ENCODE assay signal across 8 cellular contexts in genomic region chr3:115239717-115240116, GRCh38.
DNase-seq lines count a peak whose midpoint lies in the region; ATAC-seq and TF ChIP-seq lines count a peak whose summit lies in the region.

No MANE protein-coding gene starts in this region.

- peak overlapping the region; percentile 85 to 95 (median 94) for H3K27ac Mint-ChIP-seq in brain

- H3K36me3 Mint-ChIP-seq in brain = no peaks in the 10 kb centered on the region

- H3K4me1 Mint-ChIP-seq in brain = peaks cover 36% of the 10 kb centered on the region

- peak overlapping the region; percentile 14; the same call in 1 of the 2 replicates for H3K4me3 ChIP-seq in BJ (ENCODE audit: low read depth, low read length)

- TF ChIP-seq CTCF in BJ (IDR thresholded peaks at IDR 0.05; ENCODE audit: insufficient read depth, low read depth, low read length) = no peak
- TF ChIP-seq CTCF in brain (conservative IDR thresholded peaks at IDR 0.05) = no peak
- no peak for TF ChIP-seq CTCF in GM10266 (IDR thresholded peaks at IDR 0.05; ENCODE audit: control insufficient read depth, insufficient read depth, low read depth, missing control alignments)

- H3K27me3 ChIP-seq in BJ (ENCODE audit: control insufficient read depth, insufficient read depth, low read length) = no peaks in the 10 kb centered on the region

- POLR2A ChIA-PET in BJ (lab: Charles Lee) = no interaction called here

- no peaks in the 10 kb centered on the region for H3K36me3 ChIP-seq in BJ (ENCODE audit: control insufficient read depth, insufficient read depth, low read length)

- CTCF ChIA-PET in BJ (lab: Yijun Ruan, JAX) = interaction anchor here (0.7 kb wide), 1 partner anchor 12 kb away, joined by 3 read pairs; no protein-coding TSS in a partner anchor

- peaks cover 3% of the 10 kb centered on the region for H3K27me3 Mint-ChIP-seq in brain

- ATAC-seq in GM18858 (IDR thresholded peaks at IDR 0.05; ENCODE audit: unreplicated experiment) (no peak), HG03039 (IDR thresholded peaks at IDR 0.05; ENCODE audit: unreplicated experiment) (no peak)

- H3K9me3 Mint-ChIP-seq in brain = peaks cover 0 to 5% (median 0%) of the 10 kb centered on the region in 5 experiments

- peak; percentile 92 for DNase-seq in BJ (ENCODE audit: low read depth)
- DNase-seq in NCI-H2107 treated with DMSO at 0.1 percent for 48 hours (lab: John Stamatoyannopoulos, UW; ENCODE audit: unreplicated experiment) = peak; percentile 94
- peak; percentile 62 for DNase-seq in left kidney (ENCODE audit: low read depth, low spot score)
- DNase-seq in activated gamma-delta T cell (lab: John Stamatoyannopoulos, UW) = no peak
- no peak for DNase-seq in GM10266 (ENCODE audit: extremely low spot score)

- H3K4me3 Mint-ChIP-seq in brain = peak overlapping the region in 4 of 5 experiments; percentile 43 to 64 (median 46)

Comparison
In these comparisons a context has a peak if more than half of its experiments do, and no peak if none do; other contexts are left out.
1. DNase-seq: peak in BJ (single experiment), NCI-H2107 treated with DMSO at 0.1 percent for 48 hours (single experiment) and left kidney (single experiment); none in activated gamma-delta T cell (single experiment) and GM10266 (single experiment).